In genomic region chr17:80374039-80374731, GRCh38 we compare ENCODE assay signal across 18 cellular contexts.
"Had no signal": no experiment of that assay in that cellular context is flagged by ENCODE, and none has a peak within 500 bp of the region (broad histone marks: within the 10 kb centered on the region; RNA-seq: fewer than 3 reads in every experiment).

No MANE protein-coding gene starts in this region.

- H3K27me3 Mint-ChIP-seq: activated CD4-positive, alpha-beta T cell treated with anti-CD3 and anti-CD28 coated beads, Interleukin-2, amount 10 ng/mL, durations not matched to agents 7 days and 5 days; activated naive CD8-positive, alpha-beta T cell; brain; dendritic cell treated with granulocyte-macrophage colony-stimulating factor and Interleukin-4, amounts not matched to agents 40 ng/mL and 50 ng/mL, for 4 days had no signal

- H3K9me3 ChIP-seq: ovary, SJSA1, tibial nerve had no signal

- H3K27ac ChIP-seq: epithelial cell of prostate, ovary, SJSA1, tibial nerve had no signal

- H3K4me1 Mint-ChIP-seq: activated CD4-positive, alpha-beta T cell treated with anti-CD3 and anti-CD28 coated beads, Interleukin-2, amount 10 ng/mL, durations not matched to agents 7 days and 5 days; brain; mesothelial cell of epicardium; neural crest cell had no signal

- H3K36me3 ChIP-seq: ovary had no signal

- H3K4me3 ChIP-seq: ovary, SJSA1, tibial nerve had no signal

- H3K27me3 ChIP-seq: ovary, SJSA1, tibial nerve had no signal

- H3K9me3 Mint-ChIP-seq: activated CD4-positive, alpha-beta T cell treated with anti-CD3 and anti-CD28 coated beads, Interleukin-2, amount 10 ng/mL, durations not matched to agents 7 days and 5 days; activated T-helper 1 cell treated with anti-CD3 and anti-CD28 coated beads, Interleukin-12 subunit alpha, Interleukin-12 subunit beta, Interleukin-2, Interleukin-4 antibody, amounts not matched to agents 30 ng/mL and 10 ng/mL and 1 ng/mL, durations not matched to agents 14 hours and 24 hours and 36 hours; brain; dendritic cell treated with granulocyte-macrophage colony-stimulating factor and Interleukin-4, amounts not matched to agents 40 ng/mL and 50 ng/mL, for 4 days; mesothelial cell of epicardium; neural crest cell had no signal

- DNase-seq: activated CD4-positive, alpha-beta T cell treated with anti-CD3 and anti-CD28 coated beads, Interleukin-2, amount 10 ng/mL, durations not matched to agents 7 days and 5 days; activated CD4-positive, CD25-positive, alpha-beta regulatory T cell; cerebellar nuclear complex; effector memory CD4-positive, alpha-beta T cell; foreskin melanocyte; stimulated activated CD4-positive, alpha-beta T cell treated with anti-CD3 and anti-CD28 coated beads, Interleukin-2, amount 100 ng/mL, for 48 hours; stimulated activated naive CD4-positive, alpha-beta T cell treated with Interleukin-2 at 50 U/mL for 16 hours; substantia nigra had no signal

- H3K27ac Mint-ChIP-seq: activated CD4-positive, alpha-beta T cell treated with anti-CD3 and anti-CD28 coated beads, Interleukin-2, amount 10 ng/mL, durations not matched to agents 7 days and 5 days; activated T-helper 1 cell treated with anti-CD3 and anti-CD28 coated beads, Interleukin-12 subunit alpha, Interleukin-12 subunit beta, Interleukin-2, Interleukin-4 antibody, amounts not matched to agents 30 ng/mL and 10 ng/mL and 1 ng/mL, durations not matched to agents 14 hours and 24 hours and 36 hours; dendritic cell treated with granulocyte-macrophage colony-stimulating factor and Interleukin-4, amounts not matched to agents 40 ng/mL and 50 ng/mL, for 4 days; mesothelial cell of epicardium had no signal

- H3K4me1 ChIP-seq: SJSA1, tibial nerve had no signal

- H3K4me3 Mint-ChIP-seq: activated CD4-positive, alpha-beta T cell treated with anti-CD3 and anti-CD28 coated beads, Interleukin-2, amount 10 ng/mL, durations not matched to agents 7 days and 5 days; activated naive CD8-positive, alpha-beta T cell; activated T-helper 1 cell treated with anti-CD3 and anti-CD28 coated beads, Interleukin-12 subunit alpha, Interleukin-12 subunit beta, Interleukin-2, Interleukin-4 antibody, amounts not matched to agents 30 ng/mL and 10 ng/mL and 1 ng/mL, durations not matched to agents 14 hours and 24 hours and 36 hours; brain; dendritic cell treated with granulocyte-macrophage colony-stimulating factor and Interleukin-4, amounts not matched to agents 40 ng/mL and 50 ng/mL, for 4 days; mesothelial cell of epicardium; neural crest cell had no signal
